ENCODE assay signal across 8 cellular contexts in genomic region chr5:145835839-145836222, GRCh38. TPM values are rescaled to one million over a fixed set of nuclear protein-coding genes. Genes with fewer than 3 reads are reported as not detected.
A peak's percentile ranks its signal among the peaks of the same experiment; 100 is the strongest.
DNase-seq lines count a peak whose midpoint lies in the region; ATAC-seq, FAIRE-seq and TF ChIP-seq lines count a peak whose summit lies in the region.

No MANE protein-coding gene starts in this region.

- H3K4me3 Mint-ChIP-seq in activated B cell treated with CpG ODN at 0.5 μM for 24 hours = peak overlapping the region; percentile 78

- H4K20me1 ChIP-seq in HCT116 (ENCODE audit: insufficient read depth) = no peaks in the 10 kb centered on the region

- H3K9me3 ChIP-seq in HCT116 (ENCODE audit: control insufficient read depth in 1 of 2, insufficient read depth in 1 of 2, low read depth in 1 of 2, low read length in 2 of 2) (no peaks in the 10 kb centered on the region), right cardiac atrium (ENCODE audit: control insufficient read depth, low read length) (no peaks in the 10 kb centered on the region), small intestine (ENCODE audit: control insufficient read depth, low read depth) (no peaks in the 10 kb centered on the region)

- TF ChIP-seq POLR2A in HCT116 (IDR thresholded peaks at IDR 0.05; ENCODE audit: borderline replicate concordance, extremely low read depth, insufficient read depth, insufficient read length) (no peak), H54 (IDR thresholded peaks at IDR 0.05; ENCODE audit: low read depth, low read length) (no peak)

- BruUV-seq in HCT116 (replicated peaks; lab: Mats Ljungman, UMichigan) = no TSS peak

- H2AFZ ChIP-seq in HCT116 (ENCODE audit: low read depth, low read length, poor library complexity, severe bottlenecking) = no peak overlapping the region

- DNase-seq in HCT116 (ENCODE audit: low read depth, low spot score) (no peak), activated B cell treated with CpG ODN at 0.5 μM for 24 hours (no peak), right cardiac atrium (peak in 1 of 3 donors; percentile 53), small intestine (no peak), NCI-H2081 treated with DMSO at 0.1 percent for 48 hours (lab: John Stamatoyannopoulos, UW) (no peak), GM13976 (ENCODE audit: low spot score) (no peak), kidney glomerular epithelial cell (lab: John Stamatoyannopoulos, UW) (no peak), H54 (ENCODE audit: insufficient read length, low spot score) (no peak)

- H3K9me2 ChIP-seq in HCT116 (ENCODE audit: insufficient read depth) = no peaks in the 10 kb centered on the region

- CTCF ChIA-PET in HCT116 (lab: Charles Lee) (interaction anchor here (0.7 to 1.8 kb wide), 4 partner anchors 9 to 52 kb away, joined by 3 to 5 read pairs (median 4); no protein-coding TSS in a partner anchor), activated B cell treated with CpG ODN at 0.5 μM for 24 hours (lab: Charles Lee) (interaction anchor here (1.7 kb wide), 1 partner anchor 10 kb away, joined by 9 read pairs; no protein-coding TSS in a partner anchor)

- peak overlapping the region; percentile 92 for H3K4me2 ChIP-seq in HCT116 (ENCODE audit: low read length)

- peak overlapping the region; percentile 69 for H3K9ac ChIP-seq in HCT116 (ENCODE audit: low read length)

- RAD21 ChIA-PET in HCT116 (lab: Charles Lee; ENCODE audit: low non-redundant PET in 1 of 2, low total read pairs in 2 of 2, uncharacterized antibody in 2 of 2, unreplicated experiment in 2 of 2) = no interaction called here

- no peak overlapping the region for H3K27ac Mint-ChIP-seq in activated B cell treated with CpG ODN at 0.5 μM for 24 hours

- intact Hi-C loops in HCT116 (cut with micrococcal nuclease) (loop anchor here (10.0 kb wide), 1 partner anchor 99 kb away; the partner anchor contains the start of gene SH3RF2), activated B cell treated with CpG ODN at 0.5 μM for 24 hours (cut with micrococcal nuclease) (loop anchor here (10.0 kb wide), 1 partner anchor 609 kb away; the partner anchor contains the start of gene TCERG1), right cardiac atrium (cut with DNase I) (loop anchor here in 2 of 4 donors (10.0 kb wide), 1 partner anchor 209 kb away; no protein-coding TSS in a partner anchor)

- H3K27me3 ChIP-seq in HCT116 (ENCODE audit: insufficient read depth, low read length) (no peaks in the 10 kb centered on the region), right cardiac atrium (ENCODE audit: control insufficient read depth, insufficient read depth) (no peaks in the 10 kb centered on the region), small intestine (ENCODE audit: control insufficient read depth in 2 of 2, insufficient read depth in 2 of 2, low read length in 2 of 2) (no peaks in the 10 kb centered on the region)

- POLR2A ChIA-PET in HCT116 (lab: Charles Lee) = interaction anchor here (1.0 to 1.3 kb wide), 3 partner anchors 12 to 347 kb away, joined by 3 to 4 read pairs (median 4); no protein-coding TSS in a partner anchor
- POLR2A ChIA-PET in activated B cell treated with CpG ODN at 0.5 μM for 24 hours (lab: Charles Lee) = no interaction called here

- TF ChIP-seq RAD21 in HCT116 (IDR thresholded peaks at IDR 0.05; ENCODE audit: low read depth) = no peak

- H3K36me3 Mint-ChIP-seq in activated B cell treated with CpG ODN at 0.5 μM for 24 hours (ENCODE audit: low read depth) = no peaks in the 10 kb centered on the region

- no peak for TF ChIP-seq CTCF in HCT116 (IDR thresholded peaks at IDR 0.05 in 2 of 3, conservative IDR thresholded peaks at IDR 0.05 in 1 of 3; ENCODE audit: borderline replicate concordance in 1 of 3, insufficient read depth in 1 of 3, low read depth in 2 of 3, low read length in 2 of 3)
- no peak for TF ChIP-seq CTCF in activated B cell treated with CpG ODN at 0.5 μM for 24 hours (IDR thresholded peaks at IDR 0.05)
- no peak for TF ChIP-seq CTCF in GM13976 (IDR thresholded peaks at IDR 0.05; ENCODE audit: borderline replicate concordance, control extremely low read depth, extremely low read depth, insufficient read depth, missing control alignments)

- H3K9me3 Mint-ChIP-seq in activated B cell treated with CpG ODN at 0.5 μM for 24 hours = no peaks in the 10 kb centered on the region

- FAIRE-seq in small intestine (lab: Jason Lieb, UNC) (no peak), H54 (lab: Jason Lieb, UNC) (no peak)

- 49% methylated on average over 18 of the region's 18 CpGs for WGBS in right cardiac atrium
- WGBS in small intestine, 3 donors = 24 to 42% (median 39%) methylated on average over 18 of the region's 18 CpGs

- H3K4me3 ChIP-seq in HCT116 (replicated peaks in 1 of 2; ENCODE audit: low read depth in 1 of 2, low read length in 2 of 2) (peak overlapping the region; percentile 75 to 78), right cardiac atrium (ENCODE audit: low read length) (peak overlapping the region; percentile 91), small intestine (ENCODE audit: low read depth in 1 of 2, low read length in 2 of 2) (no peak overlapping the region)

- H3K79me2 ChIP-seq in HCT116 (ENCODE audit: insufficient read depth, low read length) = peaks cover 31% of the 10 kb centered on the region

- H3K36me3 ChIP-seq in HCT116 (ENCODE audit: control insufficient read depth in 1 of 2, insufficient read depth in 2 of 2, low read length in 2 of 2) (no peaks in the 10 kb centered on the region), small intestine (ENCODE audit: control insufficient read depth in 2 of 2, insufficient read depth in 2 of 2, low read length in 2 of 2) (no peaks in the 10 kb centered on the region)

- peaks cover 14% of the 10 kb centered on the region for H3K4me1 Mint-ChIP-seq in activated B cell treated with CpG ODN at 0.5 μM for 24 hours

- H3K27ac ChIP-seq in HCT116 (ENCODE audit: low read depth, low read length) (peak overlapping the region; percentile 38), right cardiac atrium (ENCODE audit: low read length) (peak overlapping the region; percentile 16), small intestine (ENCODE audit: low read depth in 1 of 2, low read length in 1 of 2) (peak overlapping the region; percentile 69 to 96)

- H3K4me1 ChIP-seq in HCT116 (ENCODE audit: control insufficient read depth in 1 of 2, insufficient read depth in 2 of 2, low read length in 2 of 2) = peaks cover 16 to 27% of the 10 kb centered on the region in 2 experiments
- H3K4me1 ChIP-seq in right cardiac atrium (ENCODE audit: control insufficient read depth, insufficient read depth, low read length) = no peaks in the 10 kb centered on the region
- H3K4me1 ChIP-seq in small intestine (ENCODE audit: control insufficient read depth in 2 of 2, insufficient read depth in 1 of 2, low read depth in 1 of 2, low read length in 1 of 2) = peaks cover 0 to 2% of the 10 kb centered on the region in 2 donors

- in situ Hi-C loops in GM13976 (cut with MboI; ENCODE audit: low sequenced_read_pairs, unreplicated experiment) = no loop called here

- peaks cover 5% of the 10 kb centered on the region for H3K27me3 Mint-ChIP-seq in activated B cell treated with CpG ODN at 0.5 μM for 24 hours

- ATAC-seq in HCT116 = peak; percentile 15
- ATAC-seq in activated B cell treated with CpG ODN at 0.5 μM for 24 hours (ENCODE audit: low read depth) = no peak
- ATAC-seq in right cardiac atrium = peak in 1 of 2 donors; percentile 11

TF ChIP-seq in HCT116, 20 proteins besides CTCF, POLR2A, EP300 and RAD21 (continues in another document):
- TF ChIP-seq SP1 (IDR thresholded peaks at IDR 0.05; ENCODE audit: low read depth) (no peak), REST (IDR thresholded peaks at IDR 0.05; ENCODE audit: low read depth) (no peak), ZNF274 (IDR thresholded peaks at IDR 0.05; ENCODE audit: low read depth, low read length) (no peak), CBX3 (IDR thresholded peaks at IDR 0.05; ENCODE audit: low read depth) (no peak), FOSL1 (IDR thresholded peaks at IDR 0.05; ENCODE audit: low read depth) (no peak), ZFX (IDR thresholded peaks at IDR 0.05) (no peak)
- TF ChIP-seq, protein P1, sequence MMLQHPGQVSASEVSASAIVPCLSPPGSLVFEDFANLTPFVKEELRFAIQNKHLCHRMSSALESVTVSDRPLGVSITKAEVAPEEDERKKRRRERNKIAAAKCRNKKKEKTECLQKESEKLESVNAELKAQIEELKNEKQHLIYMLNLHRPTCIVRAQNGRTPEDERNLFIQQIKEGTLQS (IDR thresholded peaks at IDR 0.05) = no peak

RNA-seq across cellular contexts. Expression of gene PRELID2, which starts 0.7 kb away (rescaled TPM):
- total RNA-seq in HCT116 (2021; ENCODE audit: unreplicated experiment) = 20.1 TPM
- 9.0 and 12.7 TPM in 2 replicates for polyA plus RNA-seq in HCT116 (2012)
- total RNA-seq in activated B cell treated with CpG ODN at 0.5 μM for 24 hours = 2.6 and 3.3 TPM in 2 replicates
- total RNA-seq in right cardiac atrium = 10 to 100 TPM; 39.1 to 85.4 (median 44.8) TPM
- 4.3 TPM for polyA plus RNA-seq in right cardiac atrium
- polyA plus RNA-seq in small intestine = 10 to 100 TPM; 16.5 to 40.9 (median 23.7) TPM

RNA-seq across cellular contexts. Expression of gene GRXCR2, which starts 37.0 kb away (rescaled TPM):
- total RNA-seq in HCT116 (2021; ENCODE audit: unreplicated experiment) (not detected), activated B cell treated with CpG ODN at 0.5 μM for 24 hours (not detected in 2 replicates), right cardiac atrium (10 to 100 TPM in 1 of 4 donors, 1 to 10 TPM in 3; 2.3 to 16.0 (median 5.4) TPM)
- polyA plus RNA-seq in HCT116 (2012) = not detected in 2 replicates
- polyA plus RNA-seq in right cardiac atrium (1.1 TPM), small intestine (not detected)

Comparison
In these comparisons a context has a peak if more than half of its experiments do, and no peak if none do; other contexts are left out.
1. H3K27ac ChIP-seq: peak in every context shown above with its lines; median percentile 82 in small intestine; 38 in HCT116; 16 in right cardiac atrium.
2. H3K4me3 ChIP-seq: peak in HCT116 (2 of 2) and right cardiac atrium (single experiment); none in small intestine (0 of 2).